ENCODE assay signal across 15 cellular contexts in the genomic region with DNA sequence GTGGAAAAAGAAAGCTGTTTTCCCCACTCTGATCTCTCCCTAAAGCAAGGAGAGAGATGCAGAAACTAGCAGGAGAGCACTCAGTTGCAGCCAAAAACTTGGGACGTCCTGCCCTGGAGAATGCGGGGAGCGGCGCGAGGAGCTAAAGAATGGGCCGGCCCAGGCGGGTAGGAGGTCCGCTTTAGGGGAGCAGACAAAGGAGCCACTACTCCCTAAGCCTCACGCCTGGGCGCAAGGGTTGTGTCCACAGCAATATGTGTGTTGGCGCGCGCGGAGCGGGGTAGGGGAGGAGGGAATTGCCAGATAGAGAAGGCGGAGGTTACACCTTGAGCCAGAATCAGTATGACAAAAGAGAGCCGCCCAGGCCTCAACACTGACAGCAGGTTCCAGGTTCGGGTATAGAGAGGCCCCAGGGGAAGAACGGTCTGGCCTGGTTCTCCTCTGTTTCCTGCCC. TPM values are rescaled to one million over a fixed set of nuclear protein-coding genes. Genes with fewer than 3 reads are reported as not detected.
A peak's percentile ranks its signal among the peaks of the same experiment; 100 is the strongest.
DNase-seq lines count a peak whose midpoint lies in the region; FAIRE-seq and TF ChIP-seq lines count a peak whose summit lies in the region.
"Had no signal": no experiment of that assay in that cellular context is flagged by ENCODE, and none has a peak within 500 bp of the region (broad histone marks: within the 10 kb centered on the region; RNA-seq: fewer than 3 reads in every experiment).

No MANE protein-coding gene starts in this region.

- H3K9me3 Mint-ChIP-seq in glutamatergic neuron (ENCODE audit: unreplicated experiment): peaks cover 9% of the 10 kb centered on the region
- no peaks in the 10 kb centered on the region for H3K9me3 Mint-ChIP-seq in activated naive CD4-positive, alpha-beta T cell treated with anti-CD3 and anti-CD28 coated beads for 36 hours
- H3K9me3 Mint-ChIP-seq: memory B cell had no signal

- peaks cover 36% of the 10 kb centered on the region for H3K27me3 Mint-ChIP-seq in glutamatergic neuron (ENCODE audit: unreplicated experiment)
- H3K27me3 Mint-ChIP-seq in activated naive CD4-positive, alpha-beta T cell treated with anti-CD3 and anti-CD28 coated beads for 36 hours (ENCODE audit: low read depth): peaks cover 82% of the 10 kb centered on the region

- intact Hi-C loops in activated naive CD4-positive, alpha-beta T cell treated with anti-CD3 and anti-CD28 coated beads for 36 hours (cut with micrococcal nuclease): loop anchor here (1.0 to 5.0 kb wide), 4 partner anchors 238 to 963 kb away; no protein-coding TSS in a partner anchor

- peaks cover 30% of the 10 kb centered on the region for H3K4me1 ChIP-seq in adipocyte (ENCODE audit: control insufficient read depth, insufficient read depth, low read length)

- DNase-seq in GM13976 (ENCODE audit: low spot score) (peak; percentile 32), adipocyte (ENCODE audit: low read depth) (peak; percentile 73), glutamatergic neuron (no peak), retina (peak; percentile 45), hepatic stellate cell (ENCODE audit: low spot score) (no peak), amygdala (lab: John Stamatoyannopoulos, UW) (no peak), urothelium cell line (ENCODE audit: low spot score) (no peak)
- DNase-seq in activated naive CD4-positive, alpha-beta T cell treated with anti-CD3 and anti-CD28 coated beads for 36 hours: no peak
- DNase-seq: activated CD8-positive, alpha-beta T cell treated with anti-CD3 and anti-CD28 coated beads, Interleukin-2, amount 10 ng/mL, durations not matched to agents 7 days and 5 days; COR-L47; NCI-H226 had no signal

- no peak for TF ChIP-seq CTCF in GM13976 (IDR thresholded peaks at IDR 0.05; ENCODE audit: borderline replicate concordance, control extremely low read depth, extremely low read depth, insufficient read depth, missing control alignments)
- TF ChIP-seq CTCF in glutamatergic neuron (IDR thresholded peaks at IDR 0.05; ENCODE audit: partially characterized antibody, unreplicated experiment): no peak

- no peak for FAIRE-seq in urothelium cell line (lab: Jason Lieb, UNC)
- FAIRE-seq: endometrium had no signal

- peak overlapping the region; percentile 93 for H3K4me3 ChIP-seq in adipocyte (ENCODE audit: low read length)

- in situ Hi-C loops in GM13976 (cut with MboI; ENCODE audit: low sequenced_read_pairs, unreplicated experiment): loop anchor here (10.0 to 25.0 kb wide), 2 partner anchors 241 to 778 kb away; no protein-coding TSS in a partner anchor

- H3K9ac ChIP-seq in adipocyte (ENCODE audit: low read length): peak overlapping the region; percentile 81

- peaks cover 32% of the 10 kb centered on the region for H3K4me1 Mint-ChIP-seq in glutamatergic neuron (ENCODE audit: low read depth, unreplicated experiment)
- peaks cover 28% of the 10 kb centered on the region for H3K4me1 Mint-ChIP-seq in activated naive CD4-positive, alpha-beta T cell treated with anti-CD3 and anti-CD28 coated beads for 36 hours (ENCODE audit: low read depth)

- no peaks in the 10 kb centered on the region for H3K36me3 ChIP-seq in adipocyte (ENCODE audit: control insufficient read depth, insufficient read depth, low read length, severe bottlenecking)
- H3K36me3 ChIP-seq: right atrium auricular region had no signal

- H3K36me3 Mint-ChIP-seq in glutamatergic neuron (ENCODE audit: unreplicated experiment): no peaks in the 10 kb centered on the region
- peaks cover 2% of the 10 kb centered on the region for H3K36me3 Mint-ChIP-seq in activated naive CD4-positive, alpha-beta T cell treated with anti-CD3 and anti-CD28 coated beads for 36 hours (ENCODE audit: low read depth)
- H3K36me3 Mint-ChIP-seq: activated naive CD8-positive, alpha-beta T cell had no signal

- H3K9me3 ChIP-seq in adipocyte (ENCODE audit: control insufficient read depth, low read length): no peaks in the 10 kb centered on the region
- H3K9me3 ChIP-seq: right atrium auricular region had no signal

- CTCF ChIA-PET in activated naive CD4-positive, alpha-beta T cell treated with anti-CD3 and anti-CD28 coated beads for 36 hours (lab: Charles Lee): no interaction called here

- no peak overlapping the region for H3K27ac Mint-ChIP-seq in glutamatergic neuron (ENCODE audit: unreplicated experiment)
- no peak overlapping the region for H3K27ac Mint-ChIP-seq in activated naive CD4-positive, alpha-beta T cell treated with anti-CD3 and anti-CD28 coated beads for 36 hours
- H3K27ac Mint-ChIP-seq: activated CD8-positive, alpha-beta T cell treated with anti-CD3 and anti-CD28 coated beads, Interleukin-2, amount 10 ng/mL, durations not matched to agents 7 days and 5 days; activated naive CD8-positive, alpha-beta T cell; memory B cell had no signal

- H3K27me3 ChIP-seq in adipocyte (replicated peaks; ENCODE audit: control insufficient read depth, insufficient read depth, low read length): peaks cover 7% of the 10 kb centered on the region
- H3K27me3 ChIP-seq: right atrium auricular region had no signal

- H3K4me3 Mint-ChIP-seq in glutamatergic neuron (ENCODE audit: unreplicated experiment): peak overlapping the region; percentile 54
- no peak overlapping the region for H3K4me3 Mint-ChIP-seq in activated naive CD4-positive, alpha-beta T cell treated with anti-CD3 and anti-CD28 coated beads for 36 hours
- H3K4me3 Mint-ChIP-seq: activated CD8-positive, alpha-beta T cell treated with anti-CD3 and anti-CD28 coated beads, Interleukin-2, amount 10 ng/mL, durations not matched to agents 7 days and 5 days; activated naive CD8-positive, alpha-beta T cell; memory B cell had no signal

RNA-seq across cellular contexts. Expression of a gene that starts 2.9 kb away (rescaled TPM):
- 0.76 TPM for total RNA-seq in glutamatergic neuron (ENCODE audit: unreplicated experiment)
- total RNA-seq in activated naive CD4-positive, alpha-beta T cell treated with anti-CD3 and anti-CD28 coated beads for 36 hours: not detected
- total RNA-seq: activated CD8-positive, alpha-beta T cell treated with anti-CD3 and anti-CD28 coated beads, Interleukin-2, amount 10 ng/mL, durations not matched to agents 7 days and 5 days had no signal

Comparison
In these comparisons a context has a peak if more than half of its experiments do, and no peak if none do; other contexts are left out.
1. DNase-seq: peak in GM13976 (single experiment), adipocyte (single experiment) and retina (single experiment); none in glutamatergic neuron (single experiment), hepatic stellate cell (single experiment), amygdala (0 of 56), urothelium cell line (single experiment) and activated naive CD4-positive, alpha-beta T cell treated with anti-CD3 and anti-CD28 coated beads for 36 hours (single experiment).